In genomic region chr4:71453516-71453915, GRCh38 we compare ENCODE assay signal across 22 cellular contexts.
"Had no signal": no experiment of that assay in that cellular context is flagged by ENCODE, and none has a peak within 500 bp of the region (broad histone marks: within the 10 kb centered on the region; RNA-seq: fewer than 3 reads in every experiment).

No MANE protein-coding gene starts in this region.

- H3K4me3 Mint-ChIP-seq: activated T-cell treated with anti-CD3 and anti-CD28 coated beads, Interleukin-2, amount 50 U/mL, for 24 hours; mesothelial cell of epicardium; naive thymus-derived CD8-positive, alpha-beta T cell; neural crest cell had no signal

- ATAC-seq: naive thymus-derived CD8-positive, alpha-beta T cell; pancreas; sciatic nerve; stimulated activated naive CD8-positive, alpha-beta T cell treated with anti-CD3 and anti-CD28 coated beads, Interleukin-15, Interleukin-2, amounts not matched to agents 100 U/mL and 50 U/mL, for 24 hours had no signal

- DNase-seq: activated CD4-positive, alpha-beta T cell treated with anti-CD3 and anti-CD28 coated beads for 4 hours; activated CD4-positive, alpha-beta T cell treated with anti-CD3 and anti-CD28 coated beads, Interleukin-2, amount 50 U/mL, for 4 hours; activated gamma-delta T cell treated with Interleukin-2 at 50 U/mL for 16 hours; activated naive CD4-positive, alpha-beta T cell treated with anti-CD3 and anti-CD28 coated beads, Interleukin-2, amount 50 U/mL, for 16 hours; activated T-cell treated with anti-CD3 and anti-CD28 coated beads, Interleukin-2, amount 50 U/mL, for 24 hours; amniotic stem cell; dermis blood vessel endothelial cell; effector CD4-positive, alpha-beta T cell; glutamatergic neuron; islet precursor cell; naive thymus-derived CD8-positive, alpha-beta T cell; nucleus accumbens; pancreas; retina; stimulated activated CD4-positive, alpha-beta T cell treated with anti-CD3 and anti-CD28 coated beads, Interleukin-12 subunit alpha, Interleukin-12 subunit beta, amount 100 ng/mL, for 4 hours; stimulated activated CD4-positive, alpha-beta T cell treated with anti-CD3 and anti-CD28 coated beads, Interleukin-4, amount 100 ng/mL, for 1 hour; stimulated activated naive CD8-positive, alpha-beta T cell treated with anti-CD3 and anti-CD28 coated beads, Interleukin-15, Interleukin-2, amounts not matched to agents 100 U/mL and 50 U/mL, for 24 hours; T-helper 1 cell; trophoblast cell had no signal

- H3K27ac Mint-ChIP-seq: activated T-cell treated with anti-CD3 and anti-CD28 coated beads, Interleukin-2, amount 50 U/mL, for 24 hours; mesothelial cell of epicardium; naive thymus-derived CD8-positive, alpha-beta T cell had no signal

- H3K9me3 Mint-ChIP-seq: activated T-cell treated with anti-CD3 and anti-CD28 coated beads, Interleukin-2, amount 50 U/mL, for 24 hours; mesothelial cell of epicardium; naive thymus-derived CD8-positive, alpha-beta T cell; neural crest cell had no signal

- H3K36me3 Mint-ChIP-seq: mesothelial cell of epicardium; naive thymus-derived CD8-positive, alpha-beta T cell had no signal

- H3K27me3 Mint-ChIP-seq: activated T-cell treated with anti-CD3 and anti-CD28 coated beads, Interleukin-2, amount 50 U/mL, for 24 hours had no signal

- H3K4me1 Mint-ChIP-seq: naive thymus-derived CD8-positive, alpha-beta T cell had no signal
